ENCODE assay signal across 9 cellular contexts in genomic region chr14:22333408-22334274, GRCh38.
DNase-seq lines count a peak whose midpoint lies in the region; ATAC-seq, FAIRE-seq and TF ChIP-seq lines count a peak whose summit lies in the region.
"Had no signal": no experiment of that assay in that cellular context is flagged by ENCODE, and none has a peak within 500 bp of the region (broad histone marks: within the 10 kb centered on the region; RNA-seq: fewer than 3 reads in every experiment).

No MANE protein-coding gene starts in this region.

- H3K4me1 ChIP-seq in GM23248 (ENCODE audit: insufficient read depth) (peaks cover 8% of the 10 kb centered on the region), endocrine pancreas (ENCODE audit: control insufficient read depth, insufficient read depth, low read length) (peaks cover 26% of the 10 kb centered on the region), pancreas (peaks cover 0 to 12% (median 6%) of the 10 kb centered on the region in 3 donors)

- 3 to 4% methylated on average over 6 of the region's 6 CpGs for WGBS in GM23248 (ENCODE audit: low coverage in 1 of 2, low lambda C conversion rate in 2 of 2, missing lambda C conversion rate in 2 of 2), 2 experiments
- WGBS in pancreas, 2 donors = 32 to 33% methylated on average over 6 of the region's 6 CpGs

- no peaks in the 10 kb centered on the region for H4K20me1 ChIP-seq in GM23248 (ENCODE audit: insufficient read depth)

- no peaks in the 10 kb centered on the region for H3K4me1 Mint-ChIP-seq in stimulated activated naive B cell treated with anti-CD40 and anti-IgM and Interleukin-4, amounts not matched to agents 10 μg/mL and 1 μg/mL and 100 μg/mL, for 72 hours
- no peaks in the 10 kb centered on the region for H3K4me1 Mint-ChIP-seq in glutamatergic neuron (ENCODE audit: low read depth, unreplicated experiment)

- H3K27ac Mint-ChIP-seq in stimulated activated naive B cell treated with anti-CD40 and anti-IgM and Interleukin-4, amounts not matched to agents 10 μg/mL and 1 μg/mL and 100 μg/mL, for 72 hours = no peak overlapping the region
- no peak overlapping the region for H3K27ac Mint-ChIP-seq in glutamatergic neuron (ENCODE audit: unreplicated experiment)
- H3K27ac Mint-ChIP-seq: activated CD4-positive, alpha-beta memory T cell treated with anti-CD3 and anti-CD28 coated beads for 36 hours had no signal

- no peaks in the 10 kb centered on the region for H3F3A ChIP-seq in GM23248 (ENCODE audit: insufficient read depth)

- no peak overlapping the region for H2AFZ ChIP-seq in GM23248

- intact Hi-C loops in pancreas (cut with DNase I) = no loop called here

- no peak overlapping the region for H3K4me3 Mint-ChIP-seq in stimulated activated naive B cell treated with anti-CD40 and anti-IgM and Interleukin-4, amounts not matched to agents 10 μg/mL and 1 μg/mL and 100 μg/mL, for 72 hours
- H3K4me3 Mint-ChIP-seq in glutamatergic neuron (ENCODE audit: unreplicated experiment) = no peak overlapping the region
- H3K4me3 Mint-ChIP-seq: activated CD4-positive, alpha-beta memory T cell treated with anti-CD3 and anti-CD28 coated beads for 36 hours had no signal

- H3K36me3 Mint-ChIP-seq in stimulated activated naive B cell treated with anti-CD40 and anti-IgM and Interleukin-4, amounts not matched to agents 10 μg/mL and 1 μg/mL and 100 μg/mL, for 72 hours = peaks cover 4 to 5% of the 10 kb centered on the region in 2 donors
- no peaks in the 10 kb centered on the region for H3K36me3 Mint-ChIP-seq in glutamatergic neuron (ENCODE audit: unreplicated experiment)
- H3K36me3 Mint-ChIP-seq: activated CD4-positive, alpha-beta memory T cell treated with anti-CD3 and anti-CD28 coated beads for 36 hours had no signal

- no peaks in the 10 kb centered on the region for H3K9me2 ChIP-seq in GM23248 (ENCODE audit: insufficient read depth)

- H3K9me3 Mint-ChIP-seq in stimulated activated naive B cell treated with anti-CD40 and anti-IgM and Interleukin-4, amounts not matched to agents 10 μg/mL and 1 μg/mL and 100 μg/mL, for 72 hours = peaks cover 6 to 10% of the 10 kb centered on the region in 2 donors
- peaks cover 9% of the 10 kb centered on the region for H3K9me3 Mint-ChIP-seq in glutamatergic neuron (ENCODE audit: unreplicated experiment)
- H3K9me3 Mint-ChIP-seq: activated CD4-positive, alpha-beta memory T cell treated with anti-CD3 and anti-CD28 coated beads for 36 hours had no signal

- H3K27me3 ChIP-seq in GM23248 (replicated peaks; ENCODE audit: insufficient read depth) (peaks cover 13% of the 10 kb centered on the region), endocrine pancreas (ENCODE audit: control insufficient read depth, insufficient read depth, low read length) (no peaks in the 10 kb centered on the region), pancreas (no peaks in the 10 kb centered on the region)

- in situ Hi-C loops in GM23248 (cut with MboI) = no loop called here

- peaks cover 4 to 7% of the 10 kb centered on the region in 2 donors for H3K27me3 Mint-ChIP-seq in stimulated activated naive B cell treated with anti-CD40 and anti-IgM and Interleukin-4, amounts not matched to agents 10 μg/mL and 1 μg/mL and 100 μg/mL, for 72 hours
- no peaks in the 10 kb centered on the region for H3K27me3 Mint-ChIP-seq in glutamatergic neuron (ENCODE audit: unreplicated experiment)
- H3K27me3 Mint-ChIP-seq: activated CD4-positive, alpha-beta memory T cell treated with anti-CD3 and anti-CD28 coated beads for 36 hours had no signal

- TF ChIP-seq CTCF in pancreas (IDR thresholded peaks at IDR 0.05) (no peak), glutamatergic neuron (IDR thresholded peaks at IDR 0.05; ENCODE audit: partially characterized antibody, unreplicated experiment) (no peak)

- no peak overlapping the region for H3K9ac ChIP-seq in GM23248
- no peak overlapping the region for H3K9ac ChIP-seq in endocrine pancreas (ENCODE audit: control insufficient read depth, insufficient read depth, low read length)

- no peak for FAIRE-seq in pancreas (lab: Jason Lieb, UNC)

- H3K4me3 ChIP-seq in GM23248 (no peak overlapping the region), endocrine pancreas (ENCODE audit: control insufficient read depth, insufficient read depth, low read length) (peak overlapping the region; percentile 49), pancreas (no peak overlapping the region)

- peak; percentile 92 to 96 (median 93) for ATAC-seq in pancreas
- no peak for ATAC-seq in stimulated activated naive B cell treated with anti-CD40 and anti-IgM and Interleukin-4, amounts not matched to agents 10 μg/mL and 1 μg/mL and 100 μg/mL, for 72 hours (replicated peaks)
- ATAC-seq in HG03439 (IDR thresholded peaks at IDR 0.05; ENCODE audit: unreplicated experiment) = no peak

- H3K36me3 ChIP-seq in GM23248 (ENCODE audit: low read depth) = no peaks in the 10 kb centered on the region
- H3K36me3 ChIP-seq in endocrine pancreas (ENCODE audit: control insufficient read depth, insufficient read depth, low read length) = no peaks in the 10 kb centered on the region
- no peaks in the 10 kb centered on the region for H3K36me3 ChIP-seq in pancreas

- H3K9me3 ChIP-seq in GM23248 (ENCODE audit: low read depth) (no peaks in the 10 kb centered on the region), endocrine pancreas (ENCODE audit: control insufficient read depth, low read length) (no peaks in the 10 kb centered on the region), pancreas (no peaks in the 10 kb centered on the region)

- no peaks in the 10 kb centered on the region for H3K79me2 ChIP-seq in GM23248 (ENCODE audit: insufficient read depth)

- H3K4me2 ChIP-seq in GM23248 (ENCODE audit: unreplicated experiment) = no peak overlapping the region

- H3K27ac ChIP-seq in GM23248 = no peak overlapping the region
- peak overlapping the region in 2 of 4 donors; percentile 30 to 39 for H3K27ac ChIP-seq in pancreas

- DNase-seq in GM23248 (peak; percentile 85), NCI-H446 treated with DMSO at 0.1 percent for 48 hours (lab: John Stamatoyannopoulos, UW) (peak; percentile 12), pancreas (peak in 3 of 6 donors; percentile 13 to 57 (median 22)), glutamatergic neuron (no peak), NCI-H187 (lab: John Stamatoyannopoulos, UW) (no peak)
- no peak for DNase-seq in stimulated activated naive B cell treated with anti-CD40 and anti-IgM and Interleukin-4, amounts not matched to agents 10 μg/mL and 1 μg/mL and 100 μg/mL, for 72 hours
- DNase-seq: activated CD4-positive, alpha-beta memory T cell treated with anti-CD3 and anti-CD28 coated beads for 36 hours had no signal

Comparison
In these comparisons a context has a peak if more than half of its experiments do, and no peak if none do; other contexts are left out.
1. DNase-seq: peak in GM23248 (single experiment) and NCI-H446 treated with DMSO at 0.1 percent for 48 hours (single experiment); none in stimulated activated naive B cell treated with anti-CD40 and anti-IgM and Interleukin-4, amounts not matched to agents 10 μg/mL and 1 μg/mL and 100 μg/mL, for 72 hours (single experiment), glutamatergic neuron (single experiment) and NCI-H187 (0 of 2).
2. ATAC-seq: peak in pancreas (4 of 4); none in stimulated activated naive B cell treated with anti-CD40 and anti-IgM and Interleukin-4, amounts not matched to agents 10 μg/mL and 1 μg/mL and 100 μg/mL, for 72 hours (0 of 2) and HG03439 (single experiment).